In genomic region chr3:24829011-24829581, GRCh38 we compare ENCODE assay signal across 7 cellular contexts.
DNase-seq lines count a peak whose midpoint lies in the region; ATAC-seq and TF ChIP-seq lines count a peak whose summit lies in the region.

No MANE protein-coding gene starts in this region.

- peaks cover 2% of the 10 kb centered on the region for H3K9me3 Mint-ChIP-seq in activated naive CD4-positive, alpha-beta T cell treated with anti-CD3 and anti-CD28 coated beads for 36 hours

- ATAC-seq in heart right ventricle (peak; percentile 79 to 95 (median 90)), GM21723 (IDR thresholded peaks at IDR 0.05; ENCODE audit: unreplicated experiment) (no peak)

- H3K4me3 ChIP-seq in H7 (ENCODE audit: insufficient read depth, low read depth, low read length), result peak overlapping the region; percentile 39
- H3K4me3 ChIP-seq in heart right ventricle, result peak overlapping the region in 9 of 10 donors; percentile 37 to 60 (median 53)
- peak overlapping the region; percentile 51 to 58 for H3K4me3 ChIP-seq in prostate gland

- intact Hi-C loops in heart right ventricle (cut with DNase I) (no loop called here), prostate gland (cut with DNase I) (no loop called here)
- intact Hi-C loops in activated naive CD4-positive, alpha-beta T cell treated with anti-CD3 and anti-CD28 coated beads for 36 hours (cut with micrococcal nuclease), result no loop called here

- CTCF ChIA-PET in activated naive CD4-positive, alpha-beta T cell treated with anti-CD3 and anti-CD28 coated beads for 36 hours (lab: Charles Lee), result no interaction called here

- TF ChIP-seq CTCF in heart right ventricle (IDR thresholded peaks at IDR 0.05) (no peak), prostate gland (IDR thresholded peaks at IDR 0.05) (no peak)

- no peaks in the 10 kb centered on the region for H3K4me1 Mint-ChIP-seq in activated naive CD4-positive, alpha-beta T cell treated with anti-CD3 and anti-CD28 coated beads for 36 hours (ENCODE audit: low read depth)

- H3K9me3 ChIP-seq in heart right ventricle, result no peaks in the 10 kb centered on the region
- no peaks in the 10 kb centered on the region for H3K9me3 ChIP-seq in prostate gland

- peak; percentile 3 for TF ChIP-seq POLR2A in prostate gland (IDR thresholded peaks at IDR 0.05)

- H3K4me1 ChIP-seq in heart right ventricle, result peaks cover 0 to 17% (median 8%) of the 10 kb centered on the region in 9 donors
- no peaks in the 10 kb centered on the region for H3K4me1 ChIP-seq in prostate gland (replicated peaks)

- H3K27me3 ChIP-seq in H7 (ENCODE audit: control insufficient read depth, insufficient read depth, low read length), result peaks cover 53% of the 10 kb centered on the region
- H3K27me3 ChIP-seq in heart right ventricle, result peaks cover 0 to 71% (median 44%) of the 10 kb centered on the region in 7 donors
- no peaks in the 10 kb centered on the region for H3K27me3 ChIP-seq in prostate gland (replicated peaks; ENCODE audit: insufficient read depth)

- H3K4me3 Mint-ChIP-seq in activated naive CD4-positive, alpha-beta T cell treated with anti-CD3 and anti-CD28 coated beads for 36 hours, result no peak overlapping the region

- H3K27ac ChIP-seq in heart right ventricle, result no peak overlapping the region
- no peak overlapping the region for H3K27ac ChIP-seq in prostate gland

- DNase-seq in H7, result peak; percentile 84
- peak; percentile 24 for DNase-seq in RPMI8226
- peak in 1 of 2 donors; percentile 55 for DNase-seq in heart right ventricle
- peak; percentile 55 for DNase-seq in prostate gland (ENCODE audit: low spot score)
- no peak for DNase-seq in stimulated activated CD4-positive, alpha-beta T cell treated with anti-CD3 and anti-CD28 coated beads, Interleukin-4, amount 100 ng/mL, for 24 hours
- DNase-seq in activated naive CD4-positive, alpha-beta T cell treated with anti-CD3 and anti-CD28 coated beads for 36 hours, result no peak

- no peaks in the 10 kb centered on the region for H3K36me3 Mint-ChIP-seq in activated naive CD4-positive, alpha-beta T cell treated with anti-CD3 and anti-CD28 coated beads for 36 hours (ENCODE audit: low read depth)

- H3K27me3 Mint-ChIP-seq in activated naive CD4-positive, alpha-beta T cell treated with anti-CD3 and anti-CD28 coated beads for 36 hours (ENCODE audit: low read depth), result peaks cover 32% of the 10 kb centered on the region

- no peaks in the 10 kb centered on the region for H3K36me3 ChIP-seq in H7 (replicated peaks; ENCODE audit: control insufficient read depth, insufficient read depth, low read length)
- H3K36me3 ChIP-seq in heart right ventricle, result no peaks in the 10 kb centered on the region
- H3K36me3 ChIP-seq in prostate gland, result no peaks in the 10 kb centered on the region

- no peak overlapping the region for H3K27ac Mint-ChIP-seq in activated naive CD4-positive, alpha-beta T cell treated with anti-CD3 and anti-CD28 coated beads for 36 hours

- 1 to 3% methylated on average over 47 to 51 of the region's 51 CpGs for WGBS in heart right ventricle, 2 donors
- 4% methylated on average over 37 of the region's 51 CpGs for WGBS in prostate gland

Comparison
In these comparisons a context has a peak if more than half of its experiments do, and no peak if none do; other contexts are left out.
1. DNase-seq: peak in H7 (single experiment), RPMI8226 (single experiment) and prostate gland (single experiment); none in stimulated activated CD4-positive, alpha-beta T cell treated with anti-CD3 and anti-CD28 coated beads, Interleukin-4, amount 100 ng/mL, for 24 hours (single experiment) and activated naive CD4-positive, alpha-beta T cell treated with anti-CD3 and anti-CD28 coated beads for 36 hours (single experiment).
2. Peak in every context shown above with its lines, with median percentiles within 50 percentile points of each other: H3K4me3 ChIP-seq.